ENCODE assay signal across 9 cellular contexts in genomic region chr19:2982983-2983350, GRCh38. TPM values are rescaled to one million over a fixed set of nuclear protein-coding genes. Genes with fewer than 3 reads are reported as not detected.
DNase-seq lines count a peak whose midpoint lies in the region; ATAC-seq, FAIRE-seq and TF ChIP-seq lines count a peak whose summit lies in the region.
"Had no signal": no experiment of that assay in that cellular context is flagged by ENCODE, and none has a peak within 500 bp of the region (broad histone marks: within the 10 kb centered on the region; RNA-seq: fewer than 3 reads in every experiment).

No MANE protein-coding gene starts in this region.

- H3K4me3 ChIP-seq in bronchial epithelial cell (ENCODE audit: low read depth, low read length), result no peak overlapping the region
- H3K4me3 ChIP-seq in lower leg skin (ENCODE audit: low read depth, poor library complexity, severe bottlenecking), result no peak overlapping the region
- H3K4me3 ChIP-seq in transverse colon, result no peak overlapping the region

- H3K27me3 ChIP-seq in bronchial epithelial cell (ENCODE audit: control insufficient read depth, insufficient read depth, low read length) (peaks cover 6% of the 10 kb centered on the region), transverse colon (peaks cover 16% of the 10 kb centered on the region)

- WGBS in lower leg skin, 2 donors, result 2 to 8% methylated on average over 6 to 10 of the region's 10 CpGs
- 6 to 7% methylated on average over 3 to 10 of the region's 10 CpGs for WGBS in transverse colon (ENCODE audit: low coverage in 1 of 2), 2 donors

- TF ChIP-seq EP300 in transverse colon (IDR thresholded peaks at IDR 0.05; ENCODE audit: low read depth), result no peak

- TF ChIP-seq POLR2A in lower leg skin (IDR thresholded peaks at IDR 0.05), result no peak
- no peak for TF ChIP-seq POLR2A in transverse colon (IDR thresholded peaks at IDR 0.05)

- H3K4me1 ChIP-seq in transverse colon, result peaks cover 15 to 22% (median 20%) of the 10 kb centered on the region in 4 donors

- no peak for FAIRE-seq in bronchial epithelial cell (lab: Jason Lieb, UNC)

- in situ Hi-C loops in transverse colon (cut with MboI; ENCODE audit: low pct_ligation_motif_present in 1 of 4, low pct_unique_long_range_greater_than_20kb in 1 of 4, low sequenced_read_pairs in 3 of 4), result no loop called here

- TF ChIP-seq CTCF in bronchial epithelial cell (IDR thresholded peaks at IDR 0.05; ENCODE audit: insufficient read depth, low read length, severe bottlenecking) (no peak), lower leg skin (IDR thresholded peaks at IDR 0.05) (no peak), transverse colon (IDR thresholded peaks at IDR 0.05) (no peak)

- no peaks in the 10 kb centered on the region for H3K9me3 ChIP-seq in transverse colon

- no peak for ATAC-seq in GM18519 (IDR thresholded peaks at IDR 0.05; ENCODE audit: low FRiP score, unreplicated experiment)
- no peak for ATAC-seq in HG03442 (IDR thresholded peaks at IDR 0.05; ENCODE audit: unreplicated experiment)

- H3K36me3 ChIP-seq in bronchial epithelial cell (ENCODE audit: control insufficient read depth, insufficient read depth, low read length) (no peaks in the 10 kb centered on the region), transverse colon (no peaks in the 10 kb centered on the region)

- intact Hi-C loops in lower leg skin (cut with DNase I; ENCODE audit: low total_unique reads) (no loop called here), transverse colon (cut with DNase I; ENCODE audit: low total_unique reads) (no loop called here)

- DNase-seq in NCI-H82 (lab: John Stamatoyannopoulos, UW), result peak; percentile 76
- no peak for DNase-seq in NCI-H82 treated with DMSO at 0.1 percent for 48 hours (lab: John Stamatoyannopoulos, UW; ENCODE audit: unreplicated experiment)
- peak; percentile 31 for DNase-seq in bronchial epithelial cell (ENCODE audit: low read depth)
- DNase-seq in lower leg skin (ENCODE audit: low spot score in 2 of 2), result peak; percentile 81 to 98
- peak; percentile 78 for DNase-seq in transverse colon
- DNase-seq in stimulated activated naive CD4-positive, alpha-beta T cell treated with Interleukin-2 at 50 U/mL for 16 hours (lab: John Stamatoyannopoulos, UW), result no peak

- peak overlapping the region; percentile 74 to 91 (median 80) for H3K27ac ChIP-seq in transverse colon
- H3K27ac ChIP-seq: C4-2B had no signal

RNA-seq across cellular contexts. Expression of gene TLE6, which starts 5.6 kb away (rescaled TPM):
- total RNA-seq in bronchial epithelial cell (under 0.01 TPM in 1 of 2 replicates, not detected in the other), lower leg skin (1 to 10 TPM in 2 of 4 donors, not detected in 2; 1.5 to 1.8 TPM), transverse colon (not detected)

RNA-seq across cellular contexts. Expression of gene ZNF77, which starts 38.2 kb away (rescaled TPM):
- total RNA-seq in bronchial epithelial cell (7.9 and 9.2 TPM in 2 replicates), lower leg skin (1 to 10 TPM; 3.7 to 5.9 (median 4.8) TPM), transverse colon (1 to 10 TPM in 3 of 4 donors, not detected in 1; 4.2 to 9.3 (median 5.1) TPM)

RNA-seq across cellular contexts. Expression of gene TLE2, which starts 46.1 kb away (rescaled TPM):
- total RNA-seq in bronchial epithelial cell, result 0.53 and 1.0 TPM in 2 replicates
- total RNA-seq in lower leg skin, result 10 to 100 TPM; 25.3 to 40.1 (median 33.5) TPM
- total RNA-seq in transverse colon, result 10 to 100 TPM; 31.4 to 70.0 (median 47.5) TPM

Comparison
In these comparisons a context has a peak if more than half of its experiments do, and no peak if none do; other contexts are left out.
1. DNase-seq: peak in NCI-H82 (single experiment), bronchial epithelial cell (single experiment), lower leg skin (2 of 2) and transverse colon (single experiment); none in NCI-H82 treated with DMSO at 0.1 percent for 48 hours (single experiment) and stimulated activated naive CD4-positive, alpha-beta T cell treated with Interleukin-2 at 50 U/mL for 16 hours (single experiment).
2. RNA of gene TLE2, which starts 46.1 kb away (total RNA-seq): 31.4 to 70.0 TPM in transverse colon and 25.3 to 40.1 TPM in lower leg skin; 0.53 to 1.0 TPM in bronchial epithelial cell; every median in the first group is over 10 times any median in the second.